ENCODE assay signal across 18 cellular contexts in the genomic region with DNA sequence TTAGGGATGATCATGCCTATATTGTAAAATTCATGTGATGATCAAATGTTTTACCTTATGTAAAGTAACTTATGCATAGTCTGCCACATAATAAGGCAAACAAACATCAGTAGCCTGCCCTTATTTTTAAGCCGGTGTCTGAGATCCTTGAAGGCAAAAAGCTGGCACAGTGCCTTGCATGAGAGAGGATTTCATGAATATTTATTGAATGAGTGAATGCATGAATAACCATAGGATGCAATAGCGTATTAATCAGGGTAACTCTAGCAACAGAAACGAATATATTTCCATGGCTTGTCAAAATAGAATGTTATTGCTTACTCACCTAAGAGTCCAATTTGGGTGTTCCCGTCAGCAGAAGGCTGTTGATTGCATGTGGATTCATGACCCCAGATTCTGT. TPM values are rescaled to one million over a fixed set of nuclear protein-coding genes. Genes with fewer than 3 reads are reported as not detected.
DNase-seq lines count a peak whose midpoint lies in the region; TF ChIP-seq lines count a peak whose summit lies in the region.
"Had no signal": no experiment of that assay in that cellular context is flagged by ENCODE, and none has a peak within 500 bp of the region (broad histone marks: within the 10 kb centered on the region; RNA-seq: fewer than 3 reads in every experiment).

No MANE protein-coding gene starts in this region.

- no peak overlapping the region for H3K9ac ChIP-seq in adipocyte (ENCODE audit: low read length)
- H3K9ac ChIP-seq: BLaER1, KMS-11 had no signal

- WGBS in adrenal gland, 4 donors, result 78 to 87% (median 83%) methylated on average over 4 of the region's 4 CpGs

- H3K4me3 ChIP-seq in AG10803 (ENCODE audit: low read length), result no peak overlapping the region
- H3K4me3 ChIP-seq in adipocyte (ENCODE audit: low read length), result no peak overlapping the region
- H3K4me3 ChIP-seq in adrenal gland, result no peak overlapping the region
- H3K4me3 ChIP-seq in dorsolateral prefrontal cortex, result no peak overlapping the region
- H3K4me3 ChIP-seq: BLaER1 had no signal

- H3K36me3 ChIP-seq in adipocyte (ENCODE audit: control insufficient read depth, insufficient read depth, low read length, severe bottlenecking), result no peaks in the 10 kb centered on the region
- H3K36me3 ChIP-seq in adrenal gland (replicated peaks in 1 of 2), result no peaks in the 10 kb centered on the region
- H3K36me3 ChIP-seq: BLaER1 had no signal

- H3K27me3 ChIP-seq in adipocyte (replicated peaks; ENCODE audit: control insufficient read depth, insufficient read depth, low read length), result no peaks in the 10 kb centered on the region
- H3K27me3 ChIP-seq in adrenal gland, result no peaks in the 10 kb centered on the region
- no peaks in the 10 kb centered on the region for H3K27me3 ChIP-seq in dorsolateral prefrontal cortex
- H3K27me3 ChIP-seq: BLaER1 had no signal

- no peaks in the 10 kb centered on the region for H3K4me1 ChIP-seq in adipocyte (ENCODE audit: control insufficient read depth, insufficient read depth, low read length)
- H3K4me1 ChIP-seq in adrenal gland (replicated peaks in 1 of 2), result no peaks in the 10 kb centered on the region

- TF ChIP-seq CTCF in AG10803 (conservative IDR thresholded peaks at IDR 0.05; ENCODE audit: low read length), result no peak
- TF ChIP-seq CTCF in adrenal gland (IDR thresholded peaks at IDR 0.05), result no peak
- no peak for TF ChIP-seq CTCF in dorsolateral prefrontal cortex (IDR thresholded peaks at IDR 0.05 in 54 of 56, conservative IDR thresholded peaks at IDR 0.05 in 2 of 56; ENCODE audit: low read depth in 1 of 56, partially characterized antibody in 56 of 56)

- peak; percentile 6 for DNase-seq in AG10803 (ENCODE audit: low read depth)
- peak; percentile 48 for DNase-seq in HCEC 1CT
- DNase-seq in adipocyte (ENCODE audit: low read depth), result peak; percentile 7
- peak; percentile 4 for DNase-seq in fibroblast of peridontal ligament (ENCODE audit: extremely low read depth)
- DNase-seq in adrenal gland, result no peak
- no peak for DNase-seq in T-helper 9 cell
- DNase-seq in cortex of kidney (lab: John Stamatoyannopoulos, UW), result no peak
- DNase-seq in dorsolateral prefrontal cortex, result no peak
- DNase-seq: Calu3; CD4-positive, alpha-beta memory T cell; DMS79; NCI-H1417 treated with DMSO at 0.1 percent for 48 hours; NCI-H2029; NCI-H82; OCI-M1; SHP77 treated with DMSO at 0.1 percent for 48 hours had no signal

- H3K9me3 ChIP-seq in adipocyte (ENCODE audit: control insufficient read depth, low read length) (peaks cover 10% of the 10 kb centered on the region), adrenal gland (replicated peaks in 1 of 3) (no peaks in the 10 kb centered on the region)

- intact Hi-C loops in adrenal gland (cut with DNase I), result no loop called here
- intact Hi-C loops in dorsolateral prefrontal cortex (cut with DNase I), result no loop called here

- H3K27ac ChIP-seq in adrenal gland (no peak overlapping the region), dorsolateral prefrontal cortex (no peak overlapping the region)
- H3K27ac ChIP-seq: BLaER1, KMS-11 had no signal

- no peak for TF ChIP-seq POLR2A in adrenal gland (IDR thresholded peaks at IDR 0.05)

RNA-seq across cellular contexts. Expression of gene BTBD3, which starts 34.9 kb away (rescaled TPM):
- total RNA-seq in adrenal gland (10 to 100 TPM; 32.1 to 75.7 (median 50.0) TPM), dorsolateral prefrontal cortex (100 to 1,000 TPM in 108 of 120 experiments, 10 to 100 TPM in 12; 72.4 to 185 (median 136) TPM)
- polyA plus RNA-seq in adrenal gland, result 10 to 100 TPM; 18.2 to 50.7 (median 18.5) TPM

Comparison
In these comparisons a context has a peak if more than half of its experiments do, and no peak if none do; other contexts are left out.
1. DNase-seq: peak in AG10803 (single experiment), HCEC 1CT (single experiment), adipocyte (single experiment) and fibroblast of peridontal ligament (single experiment); none in adrenal gland (0 of 7), T-helper 9 cell (single experiment), cortex of kidney (single experiment) and dorsolateral prefrontal cortex (0 of 10).